Comparison of ENCODE assay signal across 8 cellular contexts in the genomic region with DNA sequence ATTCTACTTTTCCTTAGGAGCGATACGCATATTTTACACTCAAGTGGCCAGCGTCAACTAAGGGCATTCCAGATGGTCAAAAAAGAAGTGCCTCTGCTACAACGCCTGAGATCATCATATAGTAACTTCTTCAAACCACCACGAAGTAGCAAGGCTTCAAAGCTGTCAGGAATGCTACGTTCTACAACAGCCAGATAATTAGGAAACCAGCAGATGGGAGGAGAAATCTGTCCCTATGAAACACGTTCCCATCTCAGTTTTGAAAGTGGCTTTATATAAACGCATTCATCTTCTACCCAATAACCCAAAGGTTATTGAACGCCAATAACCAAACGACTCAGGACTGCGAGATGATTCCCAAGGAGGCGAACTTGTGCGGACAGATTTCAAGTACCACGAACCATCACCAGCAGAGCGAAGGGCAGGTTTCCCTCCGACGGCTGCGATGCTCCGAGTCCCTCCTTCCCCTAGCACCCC. TPM values are rescaled to one million over a fixed set of nuclear protein-coding genes. Genes with fewer than 3 reads are reported as not detected.
DNase-seq lines count a peak whose midpoint lies in the region; ATAC-seq, FAIRE-seq and TF ChIP-seq lines count a peak whose summit lies in the region.

No MANE protein-coding gene starts in this region.

- POLR2A ChIA-PET in CD4-positive, alpha-beta memory T cell (lab: Charles Lee; ENCODE audit: partially characterized antibody), result no interaction called here

- ATAC-seq in pancreas, result peak in 3 of 4 donors; percentile 0 to 6 (median 1)

- peak overlapping the region in 6 of 7 donors; percentile 67 to 84 (median 84) for H3K27ac Mint-ChIP-seq in CD4-positive, alpha-beta memory T cell

- peak overlapping the region in 1 of 2 donors; percentile 83 for H3K4me3 ChIP-seq in CD4-positive, alpha-beta memory T cell (ENCODE audit: low read length in 2 of 2)
- peak overlapping the region; percentile 94 for H3K4me3 ChIP-seq in HAP-1
- peak overlapping the region; percentile 76 for H3K4me3 ChIP-seq in fibroblast of mammary gland (ENCODE audit: control insufficient read depth, low read depth, low read length)
- H3K4me3 ChIP-seq in pancreas, result peak overlapping the region; percentile 87 to 97 (median 92)

- no peaks in the 10 kb centered on the region for H3K27me3 ChIP-seq in CD4-positive, alpha-beta memory T cell (ENCODE audit: insufficient read depth, low read length)
- H3K27me3 ChIP-seq in HAP-1 (ENCODE audit: low read depth), result no peaks in the 10 kb centered on the region
- no peaks in the 10 kb centered on the region for H3K27me3 ChIP-seq in pancreas

- DNase-seq in CD4-positive, alpha-beta memory T cell, result peak in 1 of 5 donors; percentile 9
- DNase-seq in HAP-1 (ENCODE audit: low spot score in 2 of 2) (peak in 1 of 2 experiments; percentile 30), SW480 (ENCODE audit: low spot score) (peak; percentile 45), fibroblast of mammary gland (ENCODE audit: low read depth) (peak; percentile 52), pancreas (no peak), NCI-H2029 (lab: John Stamatoyannopoulos, UW) (no peak), GM19238 (ENCODE audit: insufficient read length, low spot score) (no peak)
- DNase-seq in stimulated activated CD4-positive, alpha-beta T cell treated with anti-CD3 and anti-CD28 coated beads, Interleukin-4, amount 100 ng/mL, for 1 hour, result no peak

- H3K4me1 ChIP-seq in CD4-positive, alpha-beta memory T cell (ENCODE audit: insufficient read depth, low read length), result peaks cover 15% of the 10 kb centered on the region
- H3K4me1 ChIP-seq in HAP-1 (peaks cover 4% of the 10 kb centered on the region), pancreas (peaks cover 3 to 11% (median 4%) of the 10 kb centered on the region in 3 donors)

- CTCF ChIA-PET in CD4-positive, alpha-beta memory T cell (lab: Charles Lee; ENCODE audit: partially characterized antibody), result interaction anchor here (2.0 kb wide), 1 partner anchor 94 kb away, joined by 4 read pairs; no protein-coding TSS in a partner anchor

- intact Hi-C loops in CD4-positive, alpha-beta memory T cell (cut with micrococcal nuclease), result no loop called here
- intact Hi-C loops in pancreas (cut with DNase I), result no loop called here

- in situ Hi-C loops in HAP-1 (cut with MboI; ENCODE audit: low sequenced_read_pairs), result loop anchor here (5.0 to 10.0 kb wide), 2 partner anchors 37 to 65 kb away; no protein-coding TSS in a partner anchor

- peak overlapping the region; percentile 86 to 91 (median 89) for H3K4me3 Mint-ChIP-seq in CD4-positive, alpha-beta memory T cell

- peaks cover 12 to 25% (median 16%) of the 10 kb centered on the region in 4 donors for H3K4me1 Mint-ChIP-seq in CD4-positive, alpha-beta memory T cell

- no peaks in the 10 kb centered on the region for H3K9me3 ChIP-seq in CD4-positive, alpha-beta memory T cell (ENCODE audit: control insufficient read depth in 1 of 2, low read length in 2 of 2)
- H3K9me3 ChIP-seq in HAP-1, result no peaks in the 10 kb centered on the region
- H3K9me3 ChIP-seq in pancreas, result no peaks in the 10 kb centered on the region

- H3K36me3 Mint-ChIP-seq in CD4-positive, alpha-beta memory T cell, result peaks cover 0 to 7% of the 10 kb centered on the region in 2 donors

- 9 to 12% methylated on average over 19 of the region's 19 CpGs for WGBS in pancreas, 2 donors

- no peak overlapping the region for H3K27ac ChIP-seq in CD4-positive, alpha-beta memory T cell (ENCODE audit: low read depth, low read length)
- peak overlapping the region; percentile 82 to 94 (median 91) for H3K27ac ChIP-seq in pancreas

- no peak for FAIRE-seq in pancreas (lab: Jason Lieb, UNC)

- H3K27me3 Mint-ChIP-seq in CD4-positive, alpha-beta memory T cell, result no peaks in the 10 kb centered on the region

- TF ChIP-seq CTCF in fibroblast of mammary gland (conservative IDR thresholded peaks at IDR 0.05; ENCODE audit: control insufficient read depth, insufficient read depth, low read depth, low read length) (no peak), pancreas (IDR thresholded peaks at IDR 0.05) (no peak)

- H3K36me3 ChIP-seq in CD4-positive, alpha-beta memory T cell (ENCODE audit: insufficient read depth, low read length), result no peaks in the 10 kb centered on the region
- H3K36me3 ChIP-seq in HAP-1 (replicated peaks) (peaks cover 3% of the 10 kb centered on the region; the same call in 1 of the 2 replicates), pancreas (no peaks in the 10 kb centered on the region)

- no peaks in the 10 kb centered on the region for H3K9me3 Mint-ChIP-seq in CD4-positive, alpha-beta memory T cell

RNA-seq across cellular contexts. Expression of gene ABHD12, which starts 1.2 kb away (rescaled TPM):
- total RNA-seq in CD4-positive, alpha-beta memory T cell, result 10 to 100 TPM; 30.1 to 30.9 TPM
- polyA plus RNA-seq in CD4-positive, alpha-beta memory T cell, result 10 to 100 TPM; 25.9 to 29.1 TPM
- total RNA-seq in pancreas, result 10 to 100 TPM; 44.4 to 73.0 (median 53.9) TPM
- polyA plus RNA-seq in pancreas, result 10 to 100 TPM; 55.9 to 64.3 TPM

RNA-seq across cellular contexts. Expression of gene GINS1, which starts 18.1 kb away (rescaled TPM):
- total RNA-seq in CD4-positive, alpha-beta memory T cell, result 1 to 10 TPM in 1 of 2 experiments, under 1 TPM in 1; 0.75 to 1.3 TPM
- polyA plus RNA-seq in CD4-positive, alpha-beta memory T cell, result under 1 TPM; 0.62 to 0.99 TPM
- total RNA-seq in pancreas, result under 1 TPM; 0.32 to 0.98 (median 0.50) TPM
- polyA plus RNA-seq in pancreas, result under 1 TPM; 0.46 to 0.52 TPM

Comparison
In these comparisons a context has a peak if more than half of its experiments do, and no peak if none do; other contexts are left out.
1. DNase-seq: peak in SW480 (single experiment) and fibroblast of mammary gland (single experiment); none in pancreas (0 of 6), stimulated activated CD4-positive, alpha-beta T cell treated with anti-CD3 and anti-CD28 coated beads, Interleukin-4, amount 100 ng/mL, for 1 hour (single experiment), NCI-H2029 (single experiment) and GM19238 (single experiment).